In genomic region chr16:50065241-50065623, GRCh38 we compare ENCODE assay signal across 1 cellular context.
TF ChIP-seq lines count a peak whose summit lies in the region.

No MANE protein-coding gene starts in this region.

TF ChIP-seq in GM23338, 12 proteins besides CTCF, POLR2A, EP300 and RAD21 (continued from another document):
- no peak for TF ChIP-seq EZH2 (IDR thresholded peaks at IDR 0.05; ENCODE audit: low read depth, unreplicated experiment)
- no peak for TF ChIP-seq ETS1 (IDR thresholded peaks at IDR 0.05)
- no peak for TF ChIP-seq STAT1 (IDR thresholded peaks at IDR 0.05; ENCODE audit: unreplicated experiment)
- TF ChIP-seq EZH2phosphoT487 (IDR thresholded peaks at IDR 0.05; ENCODE audit: unreplicated experiment) = no peak
- TF ChIP-seq JUNB (IDR thresholded peaks at IDR 0.05; ENCODE audit: unreplicated experiment) = no peak
- no peak for TF ChIP-seq POLR2AphosphoS5 (IDR thresholded peaks at IDR 0.05; ENCODE audit: low read depth)
